Comparison of ENCODE assay signal across 8 cellular contexts in the genomic region with DNA sequence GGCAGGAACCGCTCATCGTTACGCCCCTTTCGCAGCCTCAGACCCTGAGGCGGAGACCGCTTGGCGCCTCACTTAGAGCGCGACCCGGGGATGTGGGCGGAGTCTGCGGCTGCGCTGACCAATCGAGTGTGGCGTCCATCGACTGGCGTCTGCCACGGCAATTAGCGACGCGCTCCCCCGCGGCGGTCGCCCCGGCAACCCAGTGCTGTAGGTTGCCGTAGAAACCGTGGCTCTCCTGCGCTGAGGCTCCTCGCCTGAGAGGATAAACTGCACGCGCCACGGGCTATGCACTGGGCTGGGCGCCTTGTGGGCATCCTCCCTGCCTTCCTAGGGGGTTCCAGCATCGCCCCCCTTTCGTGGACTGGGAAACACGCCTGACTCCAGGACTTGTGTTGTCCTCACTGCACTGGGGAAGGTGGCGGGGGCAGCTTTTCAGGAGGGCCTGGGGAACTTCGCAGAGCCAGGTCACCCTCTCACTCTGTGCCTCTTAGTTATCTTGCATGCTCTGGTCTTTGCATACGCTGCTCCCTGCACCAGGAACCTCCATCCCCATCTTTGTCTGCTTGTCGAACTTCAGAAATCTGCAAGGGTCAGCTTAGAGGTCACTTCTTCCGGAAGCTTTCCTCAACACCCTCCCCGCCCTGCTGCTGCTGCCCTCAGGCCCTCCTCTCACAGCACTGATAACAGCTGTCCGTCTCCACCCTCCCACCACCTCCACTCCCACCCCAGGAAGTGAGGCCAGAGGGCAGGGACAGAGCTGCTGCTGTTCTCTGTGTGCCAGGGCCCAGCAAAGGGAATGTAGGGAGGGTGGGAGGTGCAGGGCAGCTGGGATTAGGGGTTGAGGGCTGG. TPM values are rescaled to one million over a fixed set of nuclear protein-coding genes. Genes with fewer than 3 reads are reported as not detected.
A peak's percentile ranks its signal among the peaks of the same experiment; 100 is the strongest.
DNase-seq lines count a peak whose midpoint lies in the region; ATAC-seq and TF ChIP-seq lines count a peak whose summit lies in the region.

No MANE protein-coding gene starts in this region.

- CTCF ChIA-PET in HCT116 (lab: Charles Lee), result no interaction called here

- H3K4me3 ChIP-seq in HCT116 (replicated peaks in 1 of 2; ENCODE audit: low read depth in 1 of 2, low read length in 2 of 2) (peak overlapping the region; percentile 38 to 54), cardiac muscle cell (peak overlapping the region; percentile 42), parathyroid adenoma (ENCODE audit: low read depth, low read length) (peak overlapping the region; percentile 55), tibial artery (peak overlapping the region; percentile 38 to 55)

- intact Hi-C loops in HCT116 (cut with micrococcal nuclease) (no loop called here), tibial artery (cut with DNase I; ENCODE audit: low total_unique reads) (no loop called here)

- H3K4me2 ChIP-seq in HCT116 (ENCODE audit: low read length), result peak overlapping the region; percentile 82
- peak overlapping the region; percentile 66 for H3K4me2 ChIP-seq in parathyroid adenoma (ENCODE audit: low read length)

- peak overlapping the region; percentile 86 for H3K4me3 Mint-ChIP-seq in activated naive CD8-positive, alpha-beta T cell treated with anti-CD3 and anti-CD28 coated beads, Interleukin-2, amount 50 U/mL, for 24 hours

- H3K9me2 ChIP-seq in HCT116 (ENCODE audit: insufficient read depth), result no peaks in the 10 kb centered on the region

- peak overlapping the region; percentile 85 for H3K27ac Mint-ChIP-seq in activated naive CD8-positive, alpha-beta T cell treated with anti-CD3 and anti-CD28 coated beads, Interleukin-2, amount 50 U/mL, for 24 hours

- no peak for TF ChIP-seq RAD21 in HCT116 (IDR thresholded peaks at IDR 0.05; ENCODE audit: low read depth)

- H3K36me3 ChIP-seq in HCT116 (ENCODE audit: control insufficient read depth in 1 of 2, insufficient read depth in 2 of 2, low read length in 2 of 2), result no peaks in the 10 kb centered on the region
- H3K36me3 ChIP-seq in cardiac muscle cell, result no peaks in the 10 kb centered on the region
- no peaks in the 10 kb centered on the region for H3K36me3 ChIP-seq in parathyroid adenoma (ENCODE audit: control insufficient read depth, insufficient read depth, low read length)
- H3K36me3 ChIP-seq in tibial artery, result no peaks in the 10 kb centered on the region

- no peak for TF ChIP-seq POLR2A in HCT116 (IDR thresholded peaks at IDR 0.05; ENCODE audit: borderline replicate concordance, extremely low read depth, insufficient read depth, insufficient read length)

- H4K20me1 ChIP-seq in HCT116 (ENCODE audit: insufficient read depth), result no peaks in the 10 kb centered on the region

- H3K4me1 Mint-ChIP-seq in activated naive CD8-positive, alpha-beta T cell treated with anti-CD3 and anti-CD28 coated beads, Interleukin-2, amount 50 U/mL, for 24 hours, result peaks cover 21% of the 10 kb centered on the region

- H3K27me3 Mint-ChIP-seq in activated naive CD8-positive, alpha-beta T cell treated with anti-CD3 and anti-CD28 coated beads, Interleukin-2, amount 50 U/mL, for 24 hours, result no peaks in the 10 kb centered on the region

- H3K79me2 ChIP-seq in HCT116 (ENCODE audit: insufficient read depth, low read length) (no peaks in the 10 kb centered on the region), parathyroid adenoma (no peaks in the 10 kb centered on the region)

- no peaks in the 10 kb centered on the region for H3K9me3 Mint-ChIP-seq in activated naive CD8-positive, alpha-beta T cell treated with anti-CD3 and anti-CD28 coated beads, Interleukin-2, amount 50 U/mL, for 24 hours

- TF ChIP-seq CTCF in HCT116 (IDR thresholded peaks at IDR 0.05 in 2 of 3, conservative IDR thresholded peaks at IDR 0.05 in 1 of 3; ENCODE audit: borderline replicate concordance in 1 of 3, insufficient read depth in 1 of 3, low read depth in 2 of 3, low read length in 2 of 3), result no peak
- TF ChIP-seq CTCF in cardiac muscle cell (IDR thresholded peaks at IDR 0.05; ENCODE audit: low read depth, low read length), result no peak
- TF ChIP-seq CTCF in parathyroid adenoma (IDR thresholded peaks at IDR 0.05), result no peak
- TF ChIP-seq CTCF in tibial artery (IDR thresholded peaks at IDR 0.05), result no peak

- RAD21 ChIA-PET in HCT116 (lab: Charles Lee; ENCODE audit: low non-redundant PET in 1 of 2, low total read pairs in 2 of 2, uncharacterized antibody in 2 of 2, unreplicated experiment in 2 of 2), result no interaction called here

- no TSS peak for BruUV-seq in HCT116 (replicated peaks; lab: Mats Ljungman, UMichigan)

- DNase-seq in ELF-1 (ENCODE audit: low read depth, low spot score), result peak; percentile 98
- peak; percentile 70 for DNase-seq in HCT116 (ENCODE audit: low read depth, low spot score)
- peak; percentile 96 for DNase-seq in NCI-H1092 treated with DMSO at 0.1 percent for 48 hours (lab: John Stamatoyannopoulos, UW)
- DNase-seq in SW480 (ENCODE audit: low spot score), result peak; percentile 70
- peak; percentile 92 for DNase-seq in activated naive CD8-positive, alpha-beta T cell treated with anti-CD3 and anti-CD28 coated beads, Interleukin-2, amount 50 U/mL, for 24 hours
- peak; percentile 96 to 98 for DNase-seq in cardiac muscle cell (ENCODE audit: low read depth in 1 of 2, low spot score in 1 of 2)
- DNase-seq in tibial artery, result peak; percentile 78 to 86

- peak overlapping the region; percentile 46; the same call in 1 of the 2 replicates for H3K27ac ChIP-seq in HCT116 (ENCODE audit: low read depth, low read length)
- peak overlapping the region; percentile 96 for H3K27ac ChIP-seq in cardiac muscle cell
- H3K27ac ChIP-seq in parathyroid adenoma, result peak overlapping the region; percentile 2
- peak overlapping the region; percentile 63 to 66 for H3K27ac ChIP-seq in tibial artery

- H3K27me3 ChIP-seq in HCT116 (ENCODE audit: insufficient read depth, low read length) (no peaks in the 10 kb centered on the region), cardiac muscle cell (no peaks in the 10 kb centered on the region), parathyroid adenoma (ENCODE audit: control insufficient read depth, insufficient read depth, low read length) (no peaks in the 10 kb centered on the region), tibial artery (no peaks in the 10 kb centered on the region)

- H3K9ac ChIP-seq in HCT116 (ENCODE audit: low read length), result peak overlapping the region; percentile 42
- H3K9ac ChIP-seq in parathyroid adenoma, result no peak overlapping the region

- POLR2A ChIA-PET in HCT116 (lab: Charles Lee), result interaction anchor here (1.2 kb wide), 1 partner anchor 13 kb away, joined by 3 read pairs; a partner anchor contains a TSS

- no peaks in the 10 kb centered on the region for H3K36me3 Mint-ChIP-seq in activated naive CD8-positive, alpha-beta T cell treated with anti-CD3 and anti-CD28 coated beads, Interleukin-2, amount 50 U/mL, for 24 hours (ENCODE audit: low read depth)

- ATAC-seq in HCT116, result peak; percentile 98
- peak; percentile 95 for ATAC-seq in activated naive CD8-positive, alpha-beta T cell treated with anti-CD3 and anti-CD28 coated beads, Interleukin-2, amount 50 U/mL, for 24 hours

- H3K9me3 ChIP-seq in HCT116 (ENCODE audit: control insufficient read depth in 1 of 2, insufficient read depth in 1 of 2, low read depth in 1 of 2, low read length in 2 of 2) (no peaks in the 10 kb centered on the region), cardiac muscle cell (ENCODE audit: low read depth) (no peaks in the 10 kb centered on the region), parathyroid adenoma (ENCODE audit: control insufficient read depth, low read length) (no peaks in the 10 kb centered on the region), tibial artery (no peaks in the 10 kb centered on the region)

- H2AFZ ChIP-seq in HCT116 (ENCODE audit: low read depth, low read length, poor library complexity, severe bottlenecking) (peak overlapping the region; percentile 31), parathyroid adenoma (peak overlapping the region; percentile 74)

- peaks cover 15 to 20% of the 10 kb centered on the region in 2 experiments for H3K4me1 ChIP-seq in HCT116 (ENCODE audit: control insufficient read depth in 1 of 2, insufficient read depth in 2 of 2, low read length in 2 of 2)
- peaks cover 18% of the 10 kb centered on the region for H3K4me1 ChIP-seq in cardiac muscle cell (ENCODE audit: low read depth)
- no peaks in the 10 kb centered on the region for H3K4me1 ChIP-seq in parathyroid adenoma
- H3K4me1 ChIP-seq in tibial artery, result peaks cover 11 to 28% (median 19%) of the 10 kb centered on the region in 4 donors

TF ChIP-seq in HCT116, 20 proteins besides CTCF, POLR2A, EP300 and RAD21 (continues in another document):
- no peak for TF ChIP-seq ZFX (IDR thresholded peaks at IDR 0.05)
- TF ChIP-seq, protein P1, sequence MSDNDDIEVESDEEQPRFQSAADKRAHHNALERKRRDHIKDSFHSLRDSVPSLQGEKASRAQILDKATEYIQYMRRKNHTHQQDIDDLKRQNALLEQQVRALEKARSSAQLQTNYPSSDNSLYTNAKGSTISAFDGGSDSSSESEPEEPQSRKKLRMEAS (IDR thresholded peaks at IDR 0.05), result no peak
- TF ChIP-seq EZH2phosphoT487 (IDR thresholded peaks at IDR 0.05; ENCODE audit: borderline replicate concordance), result no peak
- 0 out of 2 replicates have a peak, but pooled peaks have one; percentile 21 for TF ChIP-seq POLR2AphosphoS5 (IDR thresholded peaks at IDR 0.05; ENCODE audit: low read depth, low read length)

RNA-seq across cellular contexts. Expression of a gene that starts 0.5 kb away (rescaled TPM):
- 0.20 TPM for total RNA-seq in HCT116 (2021; ENCODE audit: unreplicated experiment)
- polyA plus RNA-seq in HCT116 (2012), result 0.04 and 0.07 TPM in 2 replicates
- 8.6 and 11.8 TPM in 2 replicates for total RNA-seq in cardiac muscle cell
- 7.9 and 8.9 TPM in 2 replicates for polyA plus RNA-seq in cardiac muscle cell

RNA-seq across cellular contexts. Expression of a gene that starts 12.5 kb away (rescaled TPM):
- 27.7 TPM for total RNA-seq in HCT116 (2021; ENCODE audit: unreplicated experiment)
- polyA plus RNA-seq in HCT116 (2012), result 21.6 and 25.5 TPM in 2 replicates
- 61.1 and 69.8 TPM in 2 replicates for total RNA-seq in cardiac muscle cell
- 47.5 and 49.7 TPM in 2 replicates for polyA plus RNA-seq in cardiac muscle cell

RNA-seq across cellular contexts. Expression of a gene that starts 17.9 kb away (rescaled TPM):
- total RNA-seq in HCT116 (2021; ENCODE audit: unreplicated experiment), result not detected
- not detected in 2 replicates for polyA plus RNA-seq in HCT116 (2012)
- total RNA-seq in cardiac muscle cell, result 1.8 and 4.0 TPM in 2 replicates
- 3.0 and 4.4 TPM in 2 replicates for polyA plus RNA-seq in cardiac muscle cell

RNA-seq across cellular contexts. Expression of a gene that starts 31.3 kb away (rescaled TPM):
- total RNA-seq in HCT116 (2021; ENCODE audit: unreplicated experiment) (not detected), cardiac muscle cell (0.12 TPM in 1 of 2 replicates, not detected in the other)
- not detected in 2 replicates for polyA plus RNA-seq in HCT116 (2012)
- 1.2 TPM in 1 of 2 replicates, not detected in the other for polyA plus RNA-seq in cardiac muscle cell

RNA-seq across cellular contexts. Expression of a gene that starts 32.3 kb away (rescaled TPM):
- 56.5 TPM for total RNA-seq in HCT116 (2021; ENCODE audit: unreplicated experiment)
- 23.9 and 24.7 TPM in 2 replicates for polyA plus RNA-seq in HCT116 (2012)
- total RNA-seq in cardiac muscle cell, result 50.8 and 62.6 TPM in 2 replicates
- polyA plus RNA-seq in cardiac muscle cell, result 41.7 and 60.9 TPM in 2 replicates

Comparison
In these comparisons a context has a peak if more than half of its experiments do, and no peak if none do; other contexts are left out.
1. Peak in every context shown above with its lines: DNase-seq, ATAC-seq, H3K4me3 ChIP-seq and H3K27ac ChIP-seq.
2. H3K27ac ChIP-seq: peak in every context shown above with its lines; median percentile 96 in cardiac muscle cell; 64 in tibial artery; 46 in HCT116; 2 in parathyroid adenoma.